Comparison of ENCODE assay signal across 9 cellular contexts in genomic region chr15:50051344-50051743, GRCh38.
"Had no signal": no experiment of that assay in that cellular context is flagged by ENCODE, and none has a peak within 500 bp of the region (broad histone marks: within the 10 kb centered on the region; RNA-seq: fewer than 3 reads in every experiment).

No MANE protein-coding gene starts in this region.

- H3K4me1 ChIP-seq: adrenal gland, vagina had no signal

- H3K4me3 ChIP-seq: adrenal gland, esophagus muscularis mucosa, tibial artery, vagina had no signal

- H3K9me3 ChIP-seq: adrenal gland, esophagus muscularis mucosa, tibial artery, vagina had no signal

- DNase-seq: activated CD4-positive, alpha-beta T cell treated with anti-CD3 and anti-CD28 coated beads for 1 hour; activated effector memory CD4-positive, alpha-beta T cell treated with Interleukin-2 at 50 U/mL for 16 hours; activated naive CD4-positive, alpha-beta T cell treated with anti-CD3 and anti-CD28 coated beads, Interleukin-2, amount 50 U/mL, for 16 hours; activated T-cell treated with anti-CD3 and anti-CD28 coated beads, Interleukin-2, amount 50 U/mL, for 24 hours had no signal

- H3K27me3 ChIP-seq: adrenal gland, esophagus muscularis mucosa, tibial artery, vagina had no signal

- H3K36me3 ChIP-seq: adrenal gland, esophagus muscularis mucosa, tibial artery, vagina had no signal

- ATAC-seq: stimulated activated memory B cell treated with anti-CD40 and anti-IgM and Interleukin-4, amounts not matched to agents 10 μg/mL and 1 μg/mL and 100 μg/mL, for 72 hours had no signal
